ENCODE assay signal across 2 cellular contexts in the genomic region with DNA sequence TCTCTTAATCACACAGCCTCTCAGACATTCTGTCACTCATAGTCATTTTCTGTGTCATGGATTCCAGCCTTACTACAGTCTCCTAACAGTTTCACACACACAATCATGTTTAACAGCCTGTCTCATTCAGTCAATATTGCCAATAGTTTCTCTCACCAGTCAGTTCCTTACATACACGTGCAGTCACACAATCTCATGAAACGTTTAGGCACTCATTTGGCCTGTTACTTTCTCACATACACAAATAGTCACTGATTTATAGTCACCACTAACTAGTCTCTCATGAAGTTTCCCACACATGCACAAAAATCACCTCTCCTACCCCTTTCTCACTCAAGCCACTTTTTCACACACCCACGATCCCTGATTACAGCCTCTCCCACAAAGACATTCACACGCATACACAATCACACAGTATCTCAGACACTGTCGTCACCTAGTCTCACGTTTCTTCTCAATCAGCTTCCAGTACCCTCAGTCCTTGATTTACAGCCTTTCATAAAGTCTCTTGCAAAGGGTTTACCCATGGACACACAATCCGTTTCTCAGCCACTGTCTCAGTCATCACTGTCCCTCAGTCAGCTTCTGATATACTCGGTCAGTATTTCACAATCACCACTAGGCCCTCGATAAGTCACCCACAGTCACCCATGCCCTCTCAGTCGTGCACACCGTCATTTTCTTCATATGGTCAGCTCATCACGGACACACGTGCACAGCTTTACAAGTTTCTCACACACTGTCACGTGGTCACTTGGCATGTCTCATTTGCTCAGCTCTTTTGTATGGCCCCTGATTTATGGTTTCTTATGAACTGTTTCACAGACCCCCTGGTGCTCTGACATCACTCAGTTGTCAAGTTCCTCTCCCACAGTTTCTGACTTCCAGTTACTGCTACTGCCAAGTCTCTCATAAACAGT.
TF ChIP-seq lines count a peak whose summit lies in the region.

No MANE protein-coding gene starts in this region.

TF ChIP-seq in IMR-90, 13 proteins besides CTCF, POLR2A, EP300 and RAD21:
- TF ChIP-seq, protein P1, sequence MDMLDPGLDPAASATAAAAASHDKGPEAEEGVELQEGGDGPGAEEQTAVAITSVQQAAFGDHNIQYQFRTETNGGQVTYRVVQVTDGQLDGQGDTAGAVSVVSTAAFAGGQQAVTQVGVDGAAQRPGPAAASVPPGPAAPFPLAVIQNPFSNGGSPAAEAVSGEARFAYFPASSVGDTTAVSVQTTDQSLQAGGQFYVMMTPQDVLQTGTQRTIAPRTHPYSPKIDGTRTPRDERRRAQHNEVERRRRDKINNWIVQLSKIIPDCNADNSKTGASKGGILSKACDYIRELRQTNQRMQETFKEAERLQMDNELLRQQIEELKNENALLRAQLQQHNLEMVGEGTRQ (IDR thresholded peaks at IDR 0.05; ENCODE audit: low read depth, low read length), result peak; percentile 43; the same call in 1 of the 2 replicates
- TF ChIP-seq FOS (IDR thresholded peaks at IDR 0.05; ENCODE audit: low read depth, low read length), result no peak
- peak; percentile 83 for TF ChIP-seq CEBPB (IDR thresholded peaks at IDR 0.05; ENCODE audit: low read depth, low read length)
- peak; percentile 19; the same call in 1 of the 2 replicates for TF ChIP-seq BHLHE40 (IDR thresholded peaks at IDR 0.05; ENCODE audit: low read depth, low read length)
- no peak for TF ChIP-seq RFX5 (IDR thresholded peaks at IDR 0.05; ENCODE audit: low read depth, low read length)
- no peak for TF ChIP-seq RCOR1 (IDR thresholded peaks at IDR 0.05; ENCODE audit: insufficient replicate concordance, low read length)
- no peak for TF ChIP-seq SMC3 (IDR thresholded peaks at IDR 0.05; ENCODE audit: low read depth, low read length)
TF ChIP-seq in IMR-90: peak in this region for 3.

TF ChIP-seq in GM12878, 131 proteins besides CTCF, POLR2A, EP300 and RAD21 (continues in another document):
- TF ChIP-seq NBN (IDR thresholded peaks at IDR 0.05) (peak; percentile 87), ZNF384 (IDR thresholded peaks at IDR 0.05; ENCODE audit: borderline replicate concordance, low read depth, low read length) (no peak), SREBF2 (IDR thresholded peaks at IDR 0.05; ENCODE audit: low read length) (no peak), PML (IDR thresholded peaks at IDR 0.05; ENCODE audit: low read length) (peak; percentile 50; the same call in 1 of the 2 replicates), HDAC6 (IDR thresholded peaks at IDR 0.05; ENCODE audit: unreplicated experiment) (no peak), MEF2A (IDR thresholded peaks at IDR 0.05; ENCODE audit: insufficient read depth, low read depth, low read length) (no peak), TCF12 (IDR thresholded peaks at IDR 0.05; ENCODE audit: low read depth, low read length) (peak; percentile 77), BMI1 (IDR thresholded peaks at IDR 0.05; ENCODE audit: borderline replicate concordance) (no peak), NR2C1 (IDR thresholded peaks at IDR 0.05) (no peak), ZNF217 (IDR thresholded peaks at IDR 0.05) (no peak), FOS (IDR thresholded peaks at IDR 0.05; ENCODE audit: borderline replicate concordance, extremely low read depth, insufficient read length) (no peak), JUND (IDR thresholded peaks at IDR 0.05; ENCODE audit: low read depth, low read length) (no peak), RFX5 (IDR thresholded peaks at IDR 0.05; ENCODE audit: low read depth, low read length) (no peak), LARP7 (IDR thresholded peaks at IDR 0.05) (no peak), ETV6 (conservative IDR thresholded peaks at IDR 0.05 in 1 of 2, IDR thresholded peaks at IDR 0.05 in 1 of 2; ENCODE audit: borderline replicate concordance in 1 of 2, low read depth in 1 of 2) (no peak), SP1 (IDR thresholded peaks at IDR 0.05; ENCODE audit: low read depth, low read length) (no peak), HDGF (IDR thresholded peaks at IDR 0.05) (peak; percentile 74), MTA3 (IDR thresholded peaks at IDR 0.05; ENCODE audit: borderline replicate concordance, low read length) (0 out of 2 replicates have a peak, but pooled peaks have one; percentile 13), POLR2AphosphoS5 (IDR thresholded peaks at IDR 0.05; ENCODE audit: low read length) (no peak), KAT2A (conservative IDR thresholded peaks at IDR 0.05; ENCODE audit: control insufficient read depth, low read depth, low read length) (no peak), NFIC (IDR thresholded peaks at IDR 0.05; ENCODE audit: low read depth, low read length) (0 out of 2 replicates have a peak, but pooled peaks have one; percentile 49), ESRRA (IDR thresholded peaks at IDR 0.05; ENCODE audit: low read length) (no peak), EGR1 (IDR thresholded peaks at IDR 0.05; ENCODE audit: borderline replicate concordance in 1 of 2, low read depth in 2 of 2, low read length in 2 of 2) (peak in 1 of 2 experiments; percentile 41; a peak in 1 of 3 replicates), TCF7 (IDR thresholded peaks at IDR 0.05; ENCODE audit: borderline replicate concordance) (no peak), MEF2B (IDR thresholded peaks at IDR 0.05; ENCODE audit: partially characterized antibody, poor library complexity, severe bottlenecking) (peak; percentile 78), YY1 (IDR thresholded peaks at IDR 0.05; ENCODE audit: low read depth, low read length) (no peak), CREB1 (IDR thresholded peaks at IDR 0.05; ENCODE audit: low read depth) (0 out of 2 replicates have a peak, but pooled peaks have one; percentile 7), FOXK2 (IDR thresholded peaks at IDR 0.05) (no peak), ZNF274 (IDR thresholded peaks at IDR 0.05; ENCODE audit: insufficient read depth, insufficient read length) (no peak)
- TF ChIP-seq, protein P2, sequence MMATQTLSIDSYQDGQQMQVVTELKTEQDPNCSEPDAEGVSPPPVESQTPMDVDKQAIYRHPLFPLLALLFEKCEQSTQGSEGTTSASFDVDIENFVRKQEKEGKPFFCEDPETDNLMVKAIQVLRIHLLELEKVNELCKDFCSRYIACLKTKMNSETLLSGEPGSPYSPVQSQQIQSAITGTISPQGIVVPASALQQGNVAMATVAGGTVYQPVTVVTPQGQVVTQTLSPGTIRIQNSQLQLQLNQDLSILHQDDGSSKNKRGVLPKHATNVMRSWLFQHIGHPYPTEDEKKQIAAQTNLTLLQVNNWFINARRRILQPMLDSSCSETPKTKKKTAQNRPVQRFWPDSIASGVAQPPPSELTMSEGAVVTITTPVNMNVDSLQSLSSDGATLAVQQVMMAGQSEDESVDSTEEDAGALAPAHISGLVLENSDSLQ (IDR thresholded peaks at IDR 0.05), result peak; percentile 78
- TF ChIP-seq, protein P3, sequence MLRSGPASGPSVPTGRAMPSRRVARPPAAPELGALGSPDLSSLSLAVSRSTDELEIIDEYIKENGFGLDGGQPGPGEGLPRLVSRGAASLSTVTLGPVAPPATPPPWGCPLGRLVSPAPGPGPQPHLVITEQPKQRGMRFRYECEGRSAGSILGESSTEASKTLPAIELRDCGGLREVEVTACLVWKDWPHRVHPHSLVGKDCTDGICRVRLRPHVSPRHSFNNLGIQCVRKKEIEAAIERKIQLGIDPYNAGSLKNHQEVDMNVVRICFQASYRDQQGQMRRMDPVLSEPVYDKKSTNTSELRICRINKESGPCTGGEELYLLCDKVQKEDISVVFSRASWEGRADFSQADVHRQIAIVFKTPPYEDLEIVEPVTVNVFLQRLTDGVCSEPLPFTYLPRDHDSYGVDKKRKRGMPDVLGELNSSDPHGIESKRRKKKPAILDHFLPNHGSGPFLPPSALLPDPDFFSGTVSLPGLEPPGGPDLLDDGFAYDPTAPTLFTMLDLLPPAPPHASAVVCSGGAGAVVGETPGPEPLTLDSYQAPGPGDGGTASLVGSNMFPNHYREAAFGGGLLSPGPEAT (IDR thresholded peaks at IDR 0.05; ENCODE audit: low read depth), result no peak
- TF ChIP-seq, protein P4, sequence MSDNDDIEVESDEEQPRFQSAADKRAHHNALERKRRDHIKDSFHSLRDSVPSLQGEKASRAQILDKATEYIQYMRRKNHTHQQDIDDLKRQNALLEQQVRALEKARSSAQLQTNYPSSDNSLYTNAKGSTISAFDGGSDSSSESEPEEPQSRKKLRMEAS (IDR thresholded peaks at IDR 0.05; ENCODE audit: low read depth, low read length), result no peak
- TF ChIP-seq, protein P5, sequence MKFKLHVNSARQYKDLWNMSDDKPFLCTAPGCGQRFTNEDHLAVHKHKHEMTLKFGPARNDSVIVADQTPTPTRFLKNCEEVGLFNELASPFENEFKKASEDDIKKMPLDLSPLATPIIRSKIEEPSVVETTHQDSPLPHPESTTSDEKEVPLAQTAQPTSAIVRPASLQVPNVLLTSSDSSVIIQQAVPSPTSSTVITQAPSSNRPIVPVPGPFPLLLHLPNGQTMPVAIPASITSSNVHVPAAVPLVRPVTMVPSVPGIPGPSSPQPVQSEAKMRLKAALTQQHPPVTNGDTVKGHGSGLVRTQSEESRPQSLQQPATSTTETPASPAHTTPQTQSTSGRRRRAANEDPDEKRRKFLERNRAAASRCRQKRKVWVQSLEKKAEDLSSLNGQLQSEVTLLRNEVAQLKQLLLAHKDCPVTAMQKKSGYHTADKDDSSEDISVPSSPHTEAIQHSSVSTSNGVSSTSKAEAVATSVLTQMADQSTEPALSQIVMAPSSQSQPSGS (IDR thresholded peaks at IDR 0.05; ENCODE audit: low read length), result peak; percentile 95
- TF ChIP-seq, protein P6, sequence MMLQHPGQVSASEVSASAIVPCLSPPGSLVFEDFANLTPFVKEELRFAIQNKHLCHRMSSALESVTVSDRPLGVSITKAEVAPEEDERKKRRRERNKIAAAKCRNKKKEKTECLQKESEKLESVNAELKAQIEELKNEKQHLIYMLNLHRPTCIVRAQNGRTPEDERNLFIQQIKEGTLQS (IDR thresholded peaks at IDR 0.05; ENCODE audit: borderline replicate concordance, extremely low read depth, low read depth, low read length), result no peak
- TF ChIP-seq, protein P7, sequence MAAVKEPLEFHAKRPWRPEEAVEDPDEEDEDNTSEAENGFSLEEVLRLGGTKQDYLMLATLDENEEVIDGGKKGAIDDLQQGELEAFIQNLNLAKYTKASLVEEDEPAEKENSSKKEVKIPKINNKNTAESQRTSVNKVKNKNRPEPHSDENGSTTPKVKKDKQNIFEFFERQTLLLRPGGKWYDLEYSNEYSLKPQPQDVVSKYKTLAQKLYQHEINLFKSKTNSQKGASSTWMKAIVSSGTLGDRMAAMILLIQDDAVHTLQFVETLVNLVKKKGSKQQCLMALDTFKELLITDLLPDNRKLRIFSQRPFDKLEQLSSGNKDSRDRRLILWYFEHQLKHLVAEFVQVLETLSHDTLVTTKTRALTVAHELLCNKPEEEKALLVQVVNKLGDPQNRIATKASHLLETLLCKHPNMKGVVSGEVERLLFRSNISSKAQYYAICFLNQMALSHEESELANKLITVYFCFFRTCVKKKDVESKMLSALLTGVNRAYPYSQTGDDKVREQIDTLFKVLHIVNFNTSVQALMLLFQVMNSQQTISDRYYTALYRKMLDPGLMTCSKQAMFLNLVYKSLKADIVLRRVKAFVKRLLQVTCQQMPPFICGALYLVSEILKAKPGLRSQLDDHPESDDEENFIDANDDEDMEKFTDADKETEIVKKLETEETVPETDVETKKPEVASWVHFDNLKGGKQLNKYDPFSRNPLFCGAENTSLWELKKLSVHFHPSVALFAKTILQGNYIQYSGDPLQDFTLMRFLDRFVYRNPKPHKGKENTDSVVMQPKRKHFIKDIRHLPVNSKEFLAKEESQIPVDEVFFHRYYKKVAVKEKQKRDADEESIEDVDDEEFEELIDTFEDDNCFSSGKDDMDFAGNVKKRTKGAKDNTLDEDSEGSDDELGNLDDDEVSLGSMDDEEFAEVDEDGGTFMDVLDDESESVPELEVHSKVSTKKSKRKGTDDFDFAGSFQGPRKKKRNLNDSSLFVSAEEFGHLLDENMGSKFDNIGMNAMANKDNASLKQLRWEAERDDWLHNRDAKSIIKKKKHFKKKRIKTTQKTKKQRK (IDR thresholded peaks at IDR 0.05; ENCODE audit: low read depth, low read length), result no peak
- TF ChIP-seq, protein P8, sequence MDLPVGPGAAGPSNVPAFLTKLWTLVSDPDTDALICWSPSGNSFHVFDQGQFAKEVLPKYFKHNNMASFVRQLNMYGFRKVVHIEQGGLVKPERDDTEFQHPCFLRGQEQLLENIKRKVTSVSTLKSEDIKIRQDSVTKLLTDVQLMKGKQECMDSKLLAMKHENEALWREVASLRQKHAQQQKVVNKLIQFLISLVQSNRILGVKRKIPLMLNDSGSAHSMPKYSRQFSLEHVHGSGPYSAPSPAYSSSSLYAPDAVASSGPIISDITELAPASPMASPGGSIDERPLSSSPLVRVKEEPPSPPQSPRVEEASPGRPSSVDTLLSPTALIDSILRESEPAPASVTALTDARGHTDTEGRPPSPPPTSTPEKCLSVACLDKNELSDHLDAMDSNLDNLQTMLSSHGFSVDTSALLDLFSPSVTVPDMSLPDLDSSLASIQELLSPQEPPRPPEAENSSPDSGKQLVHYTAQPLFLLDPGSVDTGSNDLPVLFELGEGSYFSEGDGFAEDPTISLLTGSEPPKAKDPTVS (IDR thresholded peaks at IDR 0.05; ENCODE audit: low read depth, low read length), result no peak
- TF ChIP-seq, protein P9, sequence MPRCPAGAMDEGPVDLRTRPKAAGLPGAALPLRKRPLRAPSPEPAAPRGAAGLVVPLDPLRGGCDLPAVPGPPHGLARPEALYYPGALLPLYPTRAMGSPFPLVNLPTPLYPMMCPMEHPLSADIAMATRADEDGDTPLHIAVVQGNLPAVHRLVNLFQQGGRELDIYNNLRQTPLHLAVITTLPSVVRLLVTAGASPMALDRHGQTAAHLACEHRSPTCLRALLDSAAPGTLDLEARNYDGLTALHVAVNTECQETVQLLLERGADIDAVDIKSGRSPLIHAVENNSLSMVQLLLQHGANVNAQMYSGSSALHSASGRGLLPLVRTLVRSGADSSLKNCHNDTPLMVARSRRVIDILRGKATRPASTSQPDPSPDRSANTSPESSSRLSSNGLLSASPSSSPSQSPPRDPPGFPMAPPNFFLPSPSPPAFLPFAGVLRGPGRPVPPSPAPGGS (IDR thresholded peaks at IDR 0.05; ENCODE audit: borderline replicate concordance, insufficient read depth, low read depth, low read length, poor library complexity, severe bottlenecking), result peak; percentile 98
- TF ChIP-seq, protein P10, sequence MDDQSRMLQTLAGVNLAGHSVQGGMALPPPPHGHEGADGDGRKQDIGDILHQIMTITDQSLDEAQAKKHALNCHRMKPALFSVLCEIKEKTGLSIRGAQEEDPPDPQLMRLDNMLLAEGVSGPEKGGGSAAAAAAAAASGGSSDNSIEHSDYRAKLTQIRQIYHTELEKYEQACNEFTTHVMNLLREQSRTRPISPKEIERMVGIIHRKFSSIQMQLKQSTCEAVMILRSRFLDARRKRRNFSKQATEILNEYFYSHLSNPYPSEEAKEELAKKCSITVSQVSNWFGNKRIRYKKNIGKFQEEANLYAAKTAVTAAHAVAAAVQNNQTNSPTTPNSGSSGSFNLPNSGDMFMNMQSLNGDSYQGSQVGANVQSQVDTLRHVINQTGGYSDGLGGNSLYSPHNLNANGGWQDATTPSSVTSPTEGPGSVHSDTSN (IDR thresholded peaks at IDR 0.05; ENCODE audit: insufficient replicate concordance, low read depth, low read length), result no peak
- TF ChIP-seq, protein P1 (IDR thresholded peaks at IDR 0.05; ENCODE audit: borderline replicate concordance, low read depth, low read length), result no peak
